ENCODE assay signal across 10 cellular contexts in the genomic region with DNA sequence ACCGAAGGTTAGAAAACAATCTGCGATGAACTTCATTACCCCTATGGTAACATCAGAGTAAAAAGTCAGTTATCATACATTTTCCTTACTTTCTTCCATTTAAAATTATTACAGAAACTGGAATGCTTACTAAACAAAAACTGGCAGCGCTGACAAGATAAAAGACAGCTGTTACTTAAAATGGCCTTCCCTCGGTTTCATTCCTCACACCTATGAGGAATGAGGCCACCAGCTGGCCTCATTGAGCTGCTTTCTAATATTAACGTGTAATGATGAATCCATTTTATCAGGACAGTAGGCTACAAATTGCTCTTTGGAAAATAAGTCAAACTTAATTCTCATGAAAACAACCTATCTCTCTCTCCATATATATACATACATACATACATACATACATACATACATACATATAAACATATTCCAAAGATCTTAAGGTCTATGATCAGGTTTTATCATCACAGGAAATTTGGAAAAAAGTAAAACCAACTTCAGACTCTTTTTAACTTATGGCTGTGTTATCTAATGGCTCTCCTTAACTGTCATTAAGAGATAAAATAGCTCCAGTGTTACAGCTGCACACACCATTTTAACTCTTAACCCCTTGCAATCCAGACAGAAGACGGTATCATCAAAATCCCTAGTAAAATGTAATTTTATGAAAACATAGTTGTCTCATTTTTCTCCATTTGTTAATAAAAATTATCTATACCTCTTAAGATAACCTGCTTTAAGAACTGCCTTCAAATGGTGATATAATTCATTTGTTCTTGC. TPM values are rescaled to one million over a fixed set of nuclear protein-coding genes. Genes with fewer than 3 reads are reported as not detected.
DNase-seq lines count a peak whose midpoint lies in the region; ATAC-seq, FAIRE-seq and TF ChIP-seq lines count a peak whose summit lies in the region.
"Had no signal": no experiment of that assay in that cellular context is flagged by ENCODE, and none has a peak within 500 bp of the region (broad histone marks: within the 10 kb centered on the region; RNA-seq: fewer than 3 reads in every experiment).

No MANE protein-coding gene starts in this region.

- H3K18ac ChIP-seq in H9 (ENCODE audit: insufficient read length, low read depth, low read length): no peak overlapping the region

- H3K9me3 Mint-ChIP-seq in H9: no peaks in the 10 kb centered on the region

- TF ChIP-seq EP300 in A549 (IDR thresholded peaks at IDR 0.05) (no peak), K562 (IDR thresholded peaks at IDR 0.05; ENCODE audit: low read length) (no peak)

- TF ChIP-seq RAD21 in A549 (conservative IDR thresholded peaks at IDR 0.05 in 1 of 2, IDR thresholded peaks at IDR 0.05 in 1 of 2) (no peak), K562 (CRISPR knock-in tag; conservative IDR thresholded peaks at IDR 0.05 in 1 of 2, IDR thresholded peaks at IDR 0.05 in 1 of 2) (no peak)

- H2BK5ac ChIP-seq in H9 (ENCODE audit: insufficient read length, low read length): no peak overlapping the region

- H3K79me2 ChIP-seq in H9 (ENCODE audit: insufficient read depth, low read length) (peaks cover 22% of the 10 kb centered on the region), K562 (ENCODE audit: control insufficient read depth, insufficient read depth, low read length) (peaks cover 87% of the 10 kb centered on the region)

- no peak for ATAC-seq in A549
- ATAC-seq in K562: no peak
- no peak for ATAC-seq in GM19397 (IDR thresholded peaks at IDR 0.05; ENCODE audit: unreplicated experiment)
- no peak for ATAC-seq in GM18520 (IDR thresholded peaks at IDR 0.05; ENCODE audit: unreplicated experiment)
- ATAC-seq in HG03025 (IDR thresholded peaks at IDR 0.05; ENCODE audit: low FRiP score, unreplicated experiment): no peak

- H2AFZ ChIP-seq in H9 (ENCODE audit: low read length) (no peak overlapping the region), K562 (ENCODE audit: low read depth, low read length) (no peak overlapping the region)

- H3K4me3 Mint-ChIP-seq in H9: peak overlapping the region; percentile 41 to 65

- H3K27me3 ChIP-seq in H9 (ENCODE audit: insufficient read depth, low read length): no peaks in the 10 kb centered on the region
- H3K27me3 ChIP-seq in K562 (ENCODE audit: control insufficient read depth in 2 of 2, insufficient read depth in 2 of 2, low read length in 2 of 2): no peaks in the 10 kb centered on the region

- H3K56ac ChIP-seq in H9 (ENCODE audit: insufficient read length, low read depth, low read length): no peak overlapping the region

- H3K27ac ChIP-seq in A549: no peak overlapping the region
- no peak overlapping the region for H3K27ac ChIP-seq in H9 (ENCODE audit: insufficient read length, low read depth, low read length)
- H3K27ac ChIP-seq in K562 (ENCODE audit: extremely low read depth, low read depth, low read length): no peak overlapping the region; the same call in 2 of the 3 replicates

- 74% methylated on average over 6 of the region's 6 CpGs for WGBS in A549 (ENCODE audit: missing lambda C conversion rate)
- WGBS in H9 (ENCODE audit: extremely low coverage, insufficient read length, low lambda C conversion rate): no CpG with 5 or more reads among the region's 6 CpGs
- WGBS in K562 (ENCODE audit: insufficient coverage, low coverage, missing lambda C conversion rate): 55% methylated on average over 6 of the region's 6 CpGs

- peaks cover 95% of the 10 kb centered on the region for H3K36me3 ChIP-seq in K562 (ENCODE audit: control insufficient read depth, insufficient read depth, low read length)

- no peak overlapping the region for H4K91ac ChIP-seq in H9 (ENCODE audit: insufficient read length, low read depth, low read length)

- no peak for TF ChIP-seq POLR2A in A549 (IDR thresholded peaks at IDR 0.05; ENCODE audit: low read length)
- TF ChIP-seq POLR2A in K562 (conservative IDR thresholded peaks at IDR 0.05): peak; percentile 48; the same call in 1 of the 2 replicates

- H2BK12ac ChIP-seq in H9 (ENCODE audit: insufficient read length, low read depth, low read length): no peak overlapping the region

- peaks cover 66 to 95% (median 93%) of the 10 kb centered on the region in 3 experiments for H3K36me3 Mint-ChIP-seq in H9 (ENCODE audit: insufficient read depth in 1 of 3, low read depth in 3 of 3)

- H4K20me1 ChIP-seq in H9 (ENCODE audit: control insufficient read depth, insufficient read depth, insufficient read length): no peaks in the 10 kb centered on the region
- peaks cover 33% of the 10 kb centered on the region for H4K20me1 ChIP-seq in K562 (replicated peaks; ENCODE audit: control insufficient read depth, insufficient read depth, low read length)

- H3T11ph ChIP-seq in H9 (ENCODE audit: low read length): no peak overlapping the region

- H3K9ac ChIP-seq in H9 (ENCODE audit: extremely low read depth, insufficient read length, low read length): no peak overlapping the region
- no peak overlapping the region; a peak in 1 of 4 replicates for H3K9ac ChIP-seq in K562 (ENCODE audit: insufficient read depth in 1 of 2, low read depth in 2 of 2, low read length in 2 of 2)

- in situ Hi-C loops in K562 (cut with MboI): no loop called here

- H3K9me1 ChIP-seq in K562 (ENCODE audit: control insufficient read depth, insufficient read depth, low read length): no peaks in the 10 kb centered on the region

- peaks cover 31 to 34% of the 10 kb centered on the region in 2 experiments for H3K4me1 Mint-ChIP-seq in H9

- POLR2A ChIA-PET in A549 (lab: Yijun Ruan, JAX): interaction anchor here (0.8 kb wide), 1 partner anchor 9 kb away, joined by 3 read pairs; no protein-coding TSS in a partner anchor
- POLR2A ChIA-PET in K562 (lab: Yijun Ruan, JAX): interaction anchor here (1.6 to 3.8 kb wide), 3 partner anchors 10 to 20 kb away, joined by 4 to 38 read pairs (median 26); no protein-coding TSS in a partner anchor

- H3K4me3 ChIP-seq in A549: peak overlapping the region; percentile 6; the same call in 1 of the 3 replicates
- H3K4me3 ChIP-seq in K562: no peak overlapping the region

- H3K4ac ChIP-seq in H9 (ENCODE audit: low read depth, low read length): no peak overlapping the region

- H2BK15ac ChIP-seq in H9 (ENCODE audit: low read depth, low read length): no peak overlapping the region

- H3K27ac Mint-ChIP-seq in H9: no peak overlapping the region

- H2BK20ac ChIP-seq in H9 (ENCODE audit: low read depth, low read length, poor library complexity, severe bottlenecking): no peak overlapping the region

- peak overlapping the region; percentile 86 for H3K4me2 ChIP-seq in A549
- H3K4me2 ChIP-seq in H9 (ENCODE audit: insufficient read depth, insufficient read length, low read length): no peak overlapping the region
- peak overlapping the region; percentile 27; the same call in 1 of the 2 replicates for H3K4me2 ChIP-seq in K562 (ENCODE audit: insufficient read depth, low read length)

- no peak overlapping the region for H4K5ac ChIP-seq in H9 (ENCODE audit: insufficient read length, low read depth, low read length)

- no peak overlapping the region for H3K23ac ChIP-seq in H9 (ENCODE audit: insufficient read length, low read depth, low read length)

- no peak overlapping the region for H2BK120ac ChIP-seq in H9 (ENCODE audit: low read depth, low read length, poor library complexity, severe bottlenecking)

- H3K9me3 ChIP-seq in A549: no peaks in the 10 kb centered on the region
- no peaks in the 10 kb centered on the region for H3K9me3 ChIP-seq in H9 (ENCODE audit: control insufficient read depth, low read depth, low read length)
- H3K9me3 ChIP-seq in K562 (replicated peaks; ENCODE audit: control insufficient read depth, insufficient read depth, low read depth, low read length): no peaks in the 10 kb centered on the region

- intact Hi-C loops in K562 (cut with micrococcal nuclease): no loop called here

- no TSS peak for BruUV-seq in K562 (replicated peaks; lab: Mats Ljungman, UMichigan)

- no peak for TF ChIP-seq CTCF in A549 (IDR thresholded peaks at IDR 0.05)
- no peak for TF ChIP-seq CTCF in H9 (conservative IDR thresholded peaks at IDR 0.05)
- TF ChIP-seq CTCF in K562 (IDR thresholded peaks at IDR 0.05 in 2 of 3, conservative IDR thresholded peaks at IDR 0.05 in 1 of 3; ENCODE audit: insufficient read depth in 2 of 3, low read depth in 1 of 3, low read length in 3 of 3): no peak

- no peak overlapping the region for H4K8ac ChIP-seq in H9 (replicated peaks; ENCODE audit: insufficient read length, low read depth, low read length)

- no peaks in the 10 kb centered on the region for H3K79me1 ChIP-seq in H9 (ENCODE audit: insufficient read depth, low read depth, low read length, poor library complexity, severe bottlenecking)

- no peaks in the 10 kb centered on the region for H3K27me3 Mint-ChIP-seq in H9 (ENCODE audit: low read depth)

- no peaks in the 10 kb centered on the region for H3K23me2 ChIP-seq in H9 (ENCODE audit: insufficient read length, low read depth, low read length, poor library complexity, severe bottlenecking)

- FAIRE-seq in A549 (lab: Jason Lieb, UNC): no peak
- FAIRE-seq in K562 (lab: Jason Lieb, UNC): no peak
- FAIRE-seq: TTC549 had no signal

- H2AK5ac ChIP-seq in H9 (ENCODE audit: insufficient read length, low read length): no peak overlapping the region

- no peak for DNase-seq in A549 (ENCODE audit: low read depth in 1 of 2, low spot score in 1 of 2)
- DNase-seq in H9: no peak
- no peak for DNase-seq in K562 (ENCODE audit: extremely low read depth in 1 of 4, low spot score in 3 of 4)
- DNase-seq in kidney tubule cell (ENCODE audit: low spot score): peak; percentile 13
- no peak for DNase-seq in NCI-H146 treated with DMSO at 0.1 percent for 48 hours (lab: John Stamatoyannopoulos, UW; ENCODE audit: unreplicated experiment)
- DNase-seq: NCI-H2081 treated with DMSO at 0.1 percent for 48 hours had no signal

- H3K4me1 ChIP-seq in A549 (peaks cover 49% of the 10 kb centered on the region), H9 (ENCODE audit: insufficient read depth, low read length) (no peaks in the 10 kb centered on the region), K562 (replicated peaks in 1 of 2; ENCODE audit: control insufficient read depth in 2 of 2, insufficient read depth in 2 of 2, low read length in 2 of 2) (peaks cover 0 to 12% of the 10 kb centered on the region in 2 experiments; a peak in 4 of 5 replicates)

- H3K14ac ChIP-seq in H9 (ENCODE audit: insufficient read depth, low read length): no peak overlapping the region

- CTCF ChIA-PET in A549 (lab: Yijun Ruan, JAX): interaction anchor here (0.6 to 1.8 kb wide), 5 partner anchors 11 to 379 kb away, joined by 3 read pairs; no protein-coding TSS in a partner anchor
- CTCF ChIA-PET in K562 (lab: Yijun Ruan, JAX; ENCODE audit: low intra/inter-chr PET ratio): no interaction called here

RNA-seq across cellular contexts. Expression of a gene that starts 5.2 kb away (rescaled TPM):
- 130 and 170 TPM in 2 replicates for polyA plus RNA-seq in A549 (2011; rRNA removed)
- polyA plus RNA-seq in A549 (2012; cell fraction: cytosol; rRNA removed): 39.2 and 43.3 TPM in 2 replicates
- 258 and 267 TPM in 2 replicates for polyA plus RNA-seq in A549 (2012; cell fraction: nucleus; rRNA removed)
- 39.7 to 51.3 TPM (median 45.1 TPM) in 3 replicates for polyA plus RNA-seq in A549 (2017; fragmentation: RNase III; extraction: RNeasy Plus Mini Kit Qiagen cat#74134 plus additional on column Dnase treatment)
- 111 and 159 TPM in 2 replicates for polyA minus RNA-seq in A549 (2011; rRNA and poly(A)+ RNA removed)
- 93.9 and 103 TPM in 2 replicates for total RNA-seq in H9 (2021)
- total RNA-seq in K562 (2011; cell fraction: chromatin; rRNA removed; ENCODE audit: low replicate concordance): 412 and 933 TPM in 2 replicates
- total RNA-seq in K562 (2011; cell fraction: nucleolus; rRNA removed): 305 and 368 TPM in 2 replicates
- total RNA-seq in K562 (2011; cell fraction: nucleoplasm; rRNA removed): 399 and 401 TPM in 2 replicates
- total RNA-seq in K562 (2014; rRNA removed): 132 and 172 TPM in 2 replicates
- 124 and 133 TPM in 2 replicates for total RNA-seq in K562 (2014; rRNA removed; fragmentation: Illumina TruSeq; extraction: Trizol)
- total RNA-seq in K562 (2015; rRNA removed; fragmentation: Illumina TruSeq; extraction: Trizol): 153 and 161 TPM in 2 replicates
- 112 and 126 TPM in 2 replicates for total RNA-seq in K562 (2021)
- polyA plus RNA-seq in K562 (2011; rRNA removed): 186 and 201 TPM in 2 replicates
- 57.8 and 58.8 TPM in 2 replicates for polyA plus RNA-seq in K562 (2011; cell fraction: cytosol; rRNA removed)
- 1,501 and 1,632 TPM in 2 replicates for polyA plus RNA-seq in K562 (2011; cell fraction: nucleus; rRNA removed)
- 70.5 and 112 TPM in 2 replicates for polyA plus RNA-seq in K562 (2012)
- 77.7 and 107 TPM in 2 replicates for polyA plus RNA-seq in K562 (2014; fragmentation: Illumina TruSeq; extraction: Trizol)
- 10 to 100 TPM; 16.1 to 32.4 TPM for polyA plus RNA-seq in K562 (2014; fragmentation: Nextera tagmentation; extraction: Ambion mirVana)
- 134 and 154 TPM in 2 replicates for polyA plus RNA-seq in K562 (2014; rRNA removed)
- polyA minus RNA-seq in K562 (2011; rRNA and poly(A)+ RNA removed): 210 and 248 TPM in 2 replicates
- polyA minus RNA-seq in K562 (2011; cell fraction: cytosol; rRNA and poly(A)+ RNA removed): 78.9 and 112 TPM in 2 replicates
- 962 and 1,250 TPM in 2 replicates for polyA minus RNA-seq in K562 (2011; cell fraction: nucleus; rRNA and poly(A)+ RNA removed)
